ENCODE assay signal across 1 cellular context in the genomic region with DNA sequence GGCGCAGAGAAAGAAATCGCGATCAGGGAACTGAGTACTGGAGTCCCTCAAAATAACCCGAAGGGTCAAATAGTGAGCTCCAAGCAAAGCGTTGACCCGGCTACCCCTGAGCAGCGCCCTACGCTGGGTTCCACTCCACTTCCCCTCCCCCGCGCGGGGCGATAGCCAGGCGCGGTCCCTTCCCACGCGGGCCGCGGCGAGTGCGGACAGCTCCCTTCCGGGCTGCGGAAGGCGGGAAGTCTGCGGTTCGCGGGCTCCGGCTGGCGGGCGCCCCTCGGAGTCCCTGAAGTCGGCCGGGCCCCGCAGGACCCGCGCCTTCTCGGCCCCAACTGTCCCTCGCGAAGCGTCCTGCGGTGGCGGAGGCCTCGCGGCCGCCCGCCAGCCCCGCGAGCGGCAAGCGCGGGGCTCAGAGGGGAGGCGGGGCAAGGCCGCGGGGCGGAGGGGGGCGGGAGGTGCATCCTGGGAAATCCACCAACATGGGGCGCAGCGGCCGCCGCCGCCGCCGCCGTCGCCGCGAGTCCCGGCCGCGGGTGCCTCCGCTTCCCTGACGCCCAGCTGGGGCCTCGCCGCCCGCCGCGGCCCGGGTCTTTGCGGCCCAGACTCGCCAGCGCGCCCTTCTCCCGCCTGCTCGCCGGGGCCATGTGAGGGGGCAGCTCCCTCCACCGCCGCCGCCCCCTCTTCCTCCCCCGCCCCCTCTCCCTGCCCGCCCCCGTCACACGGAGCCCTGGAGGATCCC.
TF ChIP-seq lines count a peak whose summit lies in the region.

TSS of gene QSER1 (plus strand) at position 457 of the 736 bp plus-strand sequence. CDS start 315 bp downstream, outside the sequence.

TF ChIP-seq in HepG2, 621 proteins besides CTCF, POLR2A, EP300 and RAD21 (continued from another document and continues in another):
- TF ChIP-seq ZNF281 (CRISPR knock-in tag; IDR thresholded peaks at IDR 0.05; ENCODE audit: borderline replicate concordance) (peak; percentile 65; the same call in 1 of the 2 replicates), TAF1 (CRISPR knock-in tag; IDR thresholded peaks at IDR 0.05) (peak; percentile 48; the same call in 1 of the 2 replicates), ZNF629 (CRISPR knock-in tag; conservative IDR thresholded peaks at IDR 0.05) (no peak), ZNF781 (CRISPR knock-in tag; IDR thresholded peaks at IDR 0.05; ENCODE audit: borderline replicate concordance, not compliant biosample characterization) (no peak), SALL2 (CRISPR knock-in tag; IDR thresholded peaks at IDR 0.05) (0 out of 2 replicates have a peak, but pooled peaks have one; percentile 64), SSRP1 (CRISPR knock-in tag; IDR thresholded peaks at IDR 0.05) (no peak), ZEB1 (IDR thresholded peaks at IDR 0.05; ENCODE audit: insufficient replicate concordance, low read depth) (no peak), SIN3B (IDR thresholded peaks at IDR 0.05; ENCODE audit: low read length) (no peak), ZFAT (CRISPR knock-in tag; conservative IDR thresholded peaks at IDR 0.05) (no peak), ZNF775 (CRISPR knock-in tag; IDR thresholded peaks at IDR 0.05; ENCODE audit: borderline replicate concordance) (no peak), ZNF383 (CRISPR knock-in tag; IDR thresholded peaks at IDR 0.05; ENCODE audit: borderline replicate concordance) (no peak), ZFP90 (CRISPR knock-in tag; IDR thresholded peaks at IDR 0.05; ENCODE audit: borderline replicate concordance) (no peak), RFX1 (IDR thresholded peaks at IDR 0.05) (no peak), ZNF253 (CRISPR knock-in tag; IDR thresholded peaks at IDR 0.05; ENCODE audit: borderline replicate concordance) (0 out of 2 replicates have a peak, but pooled peaks have one; percentile 84), STAT5B (CRISPR knock-in tag; IDR thresholded peaks at IDR 0.05) (no peak), MYPOP (CRISPR knock-in tag; IDR thresholded peaks at IDR 0.05) (peak; percentile 76), ZNF430 (CRISPR knock-in tag; IDR thresholded peaks at IDR 0.05) (0 out of 2 replicates have a peak, but pooled peaks have one; percentile 21), DZIP1 (CRISPR knock-in tag; IDR thresholded peaks at IDR 0.05) (0 out of 2 replicates have a peak, but pooled peaks have one; percentile 72), SMARCC2 (IDR thresholded peaks at IDR 0.05) (no peak), MTF1 (CRISPR knock-in tag; IDR thresholded peaks at IDR 0.05) (no peak), MBD4 (IDR thresholded peaks at IDR 0.05; ENCODE audit: borderline replicate concordance, low read length) (no peak), ZNF552 (CRISPR knock-in tag; IDR thresholded peaks at IDR 0.05; ENCODE audit: borderline replicate concordance) (no peak), SKI (IDR thresholded peaks at IDR 0.05; ENCODE audit: partially characterized antibody) (no peak), ERF (CRISPR knock-in tag; IDR thresholded peaks at IDR 0.05) (no peak), YEATS4 (CRISPR knock-in tag; IDR thresholded peaks at IDR 0.05; ENCODE audit: borderline replicate concordance) (peak; percentile 68), ZNF503 (CRISPR knock-in tag; IDR thresholded peaks at IDR 0.05) (peak; percentile 32; the same call in 1 of the 2 replicates), ZNF570 (CRISPR knock-in tag; IDR thresholded peaks at IDR 0.05; ENCODE audit: borderline replicate concordance) (no peak), MED13 (CRISPR knock-in tag; IDR thresholded peaks at IDR 0.05) (no peak), ZNF768 (CRISPR knock-in tag; IDR thresholded peaks at IDR 0.05) (peak; percentile 58; the same call in 1 of the 2 replicates), SIX1 (CRISPR knock-in tag; IDR thresholded peaks at IDR 0.05; ENCODE audit: borderline replicate concordance) (no peak), KDM2A (CRISPR knock-in tag; IDR thresholded peaks at IDR 0.05; ENCODE audit: borderline replicate concordance, low read depth) (no peak; the same call in none of the 2 replicates), ZNF543 (CRISPR knock-in tag; IDR thresholded peaks at IDR 0.05) (no peak; the same call in 1 of the 2 replicates), KAT8 (CRISPR knock-in tag; IDR thresholded peaks at IDR 0.05) (no peak), ISX (CRISPR knock-in tag; conservative IDR thresholded peaks at IDR 0.05) (no peak), ZNF737 (CRISPR knock-in tag; IDR thresholded peaks at IDR 0.05; ENCODE audit: borderline replicate concordance) (no peak), MZF1 (CRISPR knock-in tag; IDR thresholded peaks at IDR 0.05; ENCODE audit: borderline replicate concordance) (no peak), RCOR2 (CRISPR knock-in tag; IDR thresholded peaks at IDR 0.05) (no peak), MED1 (CRISPR knock-in tag; IDR thresholded peaks at IDR 0.05) (peak; percentile 40; the same call in 1 of the 2 replicates), KLF12 (CRISPR knock-in tag; IDR thresholded peaks at IDR 0.05; ENCODE audit: borderline replicate concordance) (0 out of 2 replicates have a peak, but pooled peaks have one; percentile 24), NAIF1 (CRISPR knock-in tag; IDR thresholded peaks at IDR 0.05; ENCODE audit: borderline replicate concordance) (peak; percentile 12; the same call in 1 of the 2 replicates), TRAFD1 (CRISPR knock-in tag; IDR thresholded peaks at IDR 0.05; ENCODE audit: borderline replicate concordance) (no peak), ZNF546 (CRISPR knock-in tag; conservative IDR thresholded peaks at IDR 0.05) (peak; percentile 47; the same call in 1 of the 2 replicates), YEATS2 (CRISPR knock-in tag; IDR thresholded peaks at IDR 0.05; ENCODE audit: borderline replicate concordance) (no peak; the same call in 1 of the 2 replicates), ETV6 (CRISPR knock-in tag; conservative IDR thresholded peaks at IDR 0.05) (no peak), PLRG1 (conservative IDR thresholded peaks at IDR 0.05) (no peak), ZNF776 (CRISPR knock-in tag; IDR thresholded peaks at IDR 0.05) (peak; percentile 40; the same call in 1 of the 2 replicates), ZNF547 (CRISPR knock-in tag; IDR thresholded peaks at IDR 0.05) (peak; percentile 57; the same call in 1 of the 2 replicates), NFKB2 (CRISPR knock-in tag; IDR thresholded peaks at IDR 0.05; ENCODE audit: borderline replicate concordance) (peak; percentile 64; the same call in 1 of the 2 replicates), ZNF713 (CRISPR knock-in tag; IDR thresholded peaks at IDR 0.05) (no peak), SOX6 (IDR thresholded peaks at IDR 0.05) (no peak), SOX6 (CRISPR knock-in tag; IDR thresholded peaks at IDR 0.05) (no peak), FOXK2 (IDR thresholded peaks at IDR 0.05) (no peak), ZNF619 (CRISPR knock-in tag; IDR thresholded peaks at IDR 0.05) (no peak), ZNF660 (CRISPR knock-in tag; IDR thresholded peaks at IDR 0.05; ENCODE audit: borderline replicate concordance, low read depth) (no peak)
- TF ChIP-seq, protein P1, sequence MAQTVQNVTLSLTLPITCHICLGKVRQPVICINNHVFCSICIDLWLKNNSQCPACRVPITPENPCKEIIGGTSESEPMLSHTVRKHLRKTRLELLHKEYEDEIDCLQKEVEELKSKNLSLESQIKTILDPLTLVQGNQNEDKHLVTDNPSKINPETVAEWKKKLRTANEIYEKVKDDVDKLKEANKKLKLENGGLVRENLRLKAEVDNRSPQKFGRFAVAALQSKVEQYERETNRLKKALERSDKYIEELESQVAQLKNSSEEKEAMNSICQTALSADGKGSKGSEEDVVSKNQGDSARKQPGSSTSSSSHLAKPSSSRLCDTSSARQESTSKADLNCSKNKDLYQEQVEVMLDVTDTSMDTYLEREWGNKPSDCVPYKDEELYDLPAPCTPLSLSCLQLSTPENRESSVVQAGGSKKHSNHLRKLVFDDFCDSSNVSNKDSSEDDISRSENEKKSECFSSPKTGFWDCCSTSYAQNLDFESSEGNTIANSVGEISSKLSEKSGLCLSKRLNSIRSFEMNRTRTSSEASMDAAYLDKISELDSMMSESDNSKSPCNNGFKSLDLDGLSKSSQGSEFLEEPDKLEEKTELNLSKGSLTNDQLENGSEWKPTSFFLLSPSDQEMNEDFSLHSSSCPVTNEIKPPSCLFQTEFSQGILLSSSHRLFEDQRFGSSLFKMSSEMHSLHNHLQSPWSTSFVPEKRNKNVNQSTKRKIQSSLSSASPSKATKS (CRISPR knock-in tag; IDR thresholded peaks at IDR 0.05): no peak
- TF ChIP-seq, protein P2, sequence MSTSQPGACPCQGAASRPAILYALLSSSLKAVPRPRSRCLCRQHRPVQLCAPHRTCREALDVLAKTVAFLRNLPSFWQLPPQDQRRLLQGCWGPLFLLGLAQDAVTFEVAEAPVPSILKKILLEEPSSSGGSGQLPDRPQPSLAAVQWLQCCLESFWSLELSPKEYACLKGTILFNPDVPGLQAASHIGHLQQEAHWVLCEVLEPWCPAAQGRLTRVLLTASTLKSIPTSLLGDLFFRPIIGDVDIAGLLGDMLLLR (CRISPR knock-in tag; IDR thresholded peaks at IDR 0.05): 0 out of 2 replicates have a peak, but pooled peaks have one; percentile 40
- TF ChIP-seq, protein P3, sequence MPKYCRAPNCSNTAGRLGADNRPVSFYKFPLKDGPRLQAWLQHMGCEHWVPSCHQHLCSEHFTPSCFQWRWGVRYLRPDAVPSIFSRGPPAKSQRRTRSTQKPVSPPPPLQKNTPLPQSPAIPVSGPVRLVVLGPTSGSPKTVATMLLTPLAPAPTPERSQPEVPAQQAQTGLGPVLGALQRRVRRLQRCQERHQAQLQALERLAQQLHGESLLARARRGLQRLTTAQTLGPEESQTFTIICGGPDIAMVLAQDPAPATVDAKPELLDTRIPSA (CRISPR knock-in tag; IDR thresholded peaks at IDR 0.05; ENCODE audit: borderline replicate concordance): no peak
